ENCODE assay signal across 9 cellular contexts in genomic region chr19:51447510-51447909, GRCh38. TPM values are rescaled to one million over a fixed set of nuclear protein-coding genes. Genes with fewer than 3 reads are reported as not detected.
DNase-seq lines count a peak whose midpoint lies in the region; ATAC-seq, FAIRE-seq and TF ChIP-seq lines count a peak whose summit lies in the region.
"Not testable (repeated sequence)": the region's sequence is repeated elsewhere in the genome, so short reads cannot be mapped to it uniquely, and the experiment has no call there.
"Had no signal": no experiment of that assay in that cellular context is flagged by ENCODE, and none has a peak within 500 bp of the region (broad histone marks: within the 10 kb centered on the region; RNA-seq: fewer than 3 reads in every experiment).

No MANE protein-coding gene starts in this region.

- not testable (repeated sequence) for ATAC-seq in A549; T-helper 17 cell; activated naive CD8-positive, alpha-beta T cell treated with anti-CD3 and anti-CD28 coated beads, Interleukin-2, amount 50 U/mL, for 24 hours

- not testable (repeated sequence) for TF ChIP-seq RAD21 in A549 (conservative IDR thresholded peaks at IDR 0.05 in 1 of 2, IDR thresholded peaks at IDR 0.05 in 1 of 2)

- H3K9me3 ChIP-seq in A549: peaks cover 13% of the 10 kb centered on the region; the same call in 2 of the 3 replicates
- H3K9me3 ChIP-seq in T-helper 17 cell (ENCODE audit: control insufficient read depth, low read length, poor library complexity, severe bottlenecking): not testable (repeated sequence)

- POLR2A ChIA-PET in A549 (lab: Yijun Ruan, JAX); activated CD4-positive, alpha-beta memory T cell treated with anti-CD3 and anti-CD28 coated beads for 36 hours (lab: Charles Lee): not testable (repeated sequence)

- H3K4me1 ChIP-seq in A549: not testable (repeated sequence)

- TF ChIP-seq CTCF in A549 (IDR thresholded peaks at IDR 0.05); osteocyte (IDR thresholded peaks at IDR 0.05): not testable (repeated sequence)

- peaks cover 13% of the 10 kb centered on the region for H3K4me1 Mint-ChIP-seq in T-helper 17 cell
- H3K4me1 Mint-ChIP-seq in activated CD4-positive, alpha-beta memory T cell treated with anti-CD3 and anti-CD28 coated beads for 36 hours (ENCODE audit: low read depth): peaks cover 58% of the 10 kb centered on the region
- peaks cover 58% of the 10 kb centered on the region for H3K4me1 Mint-ChIP-seq in activated T-helper 1 cell treated with anti-CD3 and anti-CD28 coated beads, Interleukin-12 subunit alpha, Interleukin-12 subunit beta, Interleukin-2, Interleukin-4 antibody, amounts not matched to agents 30 ng/mL and 10 ng/mL and 1 ng/mL, durations not matched to agents 14 hours and 24 hours and 36 hours (ENCODE audit: low read depth)
- H3K4me1 Mint-ChIP-seq in activated naive CD8-positive, alpha-beta T cell treated with anti-CD3 and anti-CD28 coated beads, Interleukin-2, amount 50 U/mL, for 24 hours: peaks cover 63% of the 10 kb centered on the region
- not testable (repeated sequence) for H3K4me1 Mint-ChIP-seq in osteocyte (ENCODE audit: unreplicated experiment)

- not testable (repeated sequence) for H3K4me3 ChIP-seq in A549

- DNase-seq in A549 (ENCODE audit: low read depth in 1 of 2, low spot score in 1 of 2); T-helper 17 cell; activated CD4-positive, alpha-beta memory T cell treated with anti-CD3 and anti-CD28 coated beads for 36 hours; activated T-helper 1 cell treated with anti-CD3 and anti-CD28 coated beads, Interleukin-12 subunit alpha, Interleukin-12 subunit beta, Interleukin-2, Interleukin-4 antibody, amounts not matched to agents 30 ng/mL and 10 ng/mL and 1 ng/mL, durations not matched to agents 14 hours and 24 hours and 36 hours (ENCODE audit: low spot score); activated naive CD8-positive, alpha-beta T cell treated with anti-CD3 and anti-CD28 coated beads, Interleukin-2, amount 50 U/mL, for 24 hours: not testable (repeated sequence)
- peak; percentile 10 for DNase-seq in osteocyte (ENCODE audit: extremely low spot score, unreplicated experiment)

- H3K4me2 ChIP-seq in A549: not testable (repeated sequence)

- CTCF ChIA-PET in A549 (lab: Yijun Ruan, JAX): interaction anchor here (0.6 to 2.1 kb wide), 5 partner anchors 9 to 28 kb away, joined by 3 to 6 read pairs (median 4); no protein-coding TSS in a partner anchor
- CTCF ChIA-PET in activated CD4-positive, alpha-beta memory T cell treated with anti-CD3 and anti-CD28 coated beads for 36 hours (lab: Charles Lee): interaction anchor here (1.4 to 3.3 kb wide), 2 partner anchors 26 to 69 kb away, joined by 4 to 15 read pairs; no protein-coding TSS in a partner anchor

- H3K27me3 Mint-ChIP-seq in T-helper 17 cell; activated CD4-positive, alpha-beta memory T cell treated with anti-CD3 and anti-CD28 coated beads for 36 hours; activated naive CD8-positive, alpha-beta T cell treated with anti-CD3 and anti-CD28 coated beads, Interleukin-2, amount 50 U/mL, for 24 hours; osteocyte (ENCODE audit: unreplicated experiment): not testable (repeated sequence)
- H3K27me3 Mint-ChIP-seq in activated T-helper 1 cell treated with anti-CD3 and anti-CD28 coated beads, Interleukin-12 subunit alpha, Interleukin-12 subunit beta, Interleukin-2, Interleukin-4 antibody, amounts not matched to agents 30 ng/mL and 10 ng/mL and 1 ng/mL, durations not matched to agents 14 hours and 24 hours and 36 hours (ENCODE audit: insufficient read depth): peaks cover 11% of the 10 kb centered on the region

- peaks cover 52% of the 10 kb centered on the region for H3K9me3 Mint-ChIP-seq in activated CD4-positive, alpha-beta memory T cell treated with anti-CD3 and anti-CD28 coated beads for 36 hours
- peaks cover 45% of the 10 kb centered on the region for H3K9me3 Mint-ChIP-seq in activated T-helper 1 cell treated with anti-CD3 and anti-CD28 coated beads, Interleukin-12 subunit alpha, Interleukin-12 subunit beta, Interleukin-2, Interleukin-4 antibody, amounts not matched to agents 30 ng/mL and 10 ng/mL and 1 ng/mL, durations not matched to agents 14 hours and 24 hours and 36 hours
- peaks cover 33% of the 10 kb centered on the region for H3K9me3 Mint-ChIP-seq in activated naive CD8-positive, alpha-beta T cell treated with anti-CD3 and anti-CD28 coated beads, Interleukin-2, amount 50 U/mL, for 24 hours
- H3K9me3 Mint-ChIP-seq in osteocyte (ENCODE audit: unreplicated experiment): peaks cover 29% of the 10 kb centered on the region

- H3K36me3 Mint-ChIP-seq in T-helper 17 cell (ENCODE audit: low read depth); osteocyte (ENCODE audit: unreplicated experiment): not testable (repeated sequence)
- H3K36me3 Mint-ChIP-seq in activated CD4-positive, alpha-beta memory T cell treated with anti-CD3 and anti-CD28 coated beads for 36 hours: peaks cover 28% of the 10 kb centered on the region
- peaks cover 16% of the 10 kb centered on the region for H3K36me3 Mint-ChIP-seq in activated T-helper 1 cell treated with anti-CD3 and anti-CD28 coated beads, Interleukin-12 subunit alpha, Interleukin-12 subunit beta, Interleukin-2, Interleukin-4 antibody, amounts not matched to agents 30 ng/mL and 10 ng/mL and 1 ng/mL, durations not matched to agents 14 hours and 24 hours and 36 hours (ENCODE audit: low read depth)
- peaks cover 33% of the 10 kb centered on the region for H3K36me3 Mint-ChIP-seq in activated naive CD8-positive, alpha-beta T cell treated with anti-CD3 and anti-CD28 coated beads, Interleukin-2, amount 50 U/mL, for 24 hours (ENCODE audit: low read depth)

- not testable (repeated sequence) for TF ChIP-seq POLR2A in A549 (IDR thresholded peaks at IDR 0.05; ENCODE audit: low read length)

- intact Hi-C loops in activated CD4-positive, alpha-beta memory T cell treated with anti-CD3 and anti-CD28 coated beads for 36 hours (cut with micrococcal nuclease): loop anchor here (5.0 kb wide), 1 partner anchor 335 kb away; no protein-coding TSS in a partner anchor
- intact Hi-C loops in activated T-helper 1 cell treated with anti-CD3 and anti-CD28 coated beads, Interleukin-12 subunit alpha, Interleukin-12 subunit beta, Interleukin-2, Interleukin-4 antibody, amounts not matched to agents 30 ng/mL and 10 ng/mL and 1 ng/mL, durations not matched to agents 14 hours and 24 hours and 36 hours (cut with micrococcal nuclease): not testable (repeated sequence)

- 14% methylated on average over 3 of the region's 3 CpGs for WGBS in A549 (ENCODE audit: missing lambda C conversion rate)

- FAIRE-seq in A549 (lab: Jason Lieb, UNC): not testable (repeated sequence)

- H3K27ac Mint-ChIP-seq in T-helper 17 cell: peak overlapping the region; percentile 89
- H3K27ac Mint-ChIP-seq in activated CD4-positive, alpha-beta memory T cell treated with anti-CD3 and anti-CD28 coated beads for 36 hours: peak overlapping the region; percentile 93
- peak overlapping the region; percentile 34 for H3K27ac Mint-ChIP-seq in activated T-helper 1 cell treated with anti-CD3 and anti-CD28 coated beads, Interleukin-12 subunit alpha, Interleukin-12 subunit beta, Interleukin-2, Interleukin-4 antibody, amounts not matched to agents 30 ng/mL and 10 ng/mL and 1 ng/mL, durations not matched to agents 14 hours and 24 hours and 36 hours
- H3K27ac Mint-ChIP-seq in activated naive CD8-positive, alpha-beta T cell treated with anti-CD3 and anti-CD28 coated beads, Interleukin-2, amount 50 U/mL, for 24 hours: peak overlapping the region; percentile 88
- not testable (repeated sequence) for H3K27ac Mint-ChIP-seq in osteocyte (ENCODE audit: unreplicated experiment)

- H3K4me3 Mint-ChIP-seq in T-helper 17 cell; activated CD4-positive, alpha-beta memory T cell treated with anti-CD3 and anti-CD28 coated beads for 36 hours; activated naive CD8-positive, alpha-beta T cell treated with anti-CD3 and anti-CD28 coated beads, Interleukin-2, amount 50 U/mL, for 24 hours; osteocyte (ENCODE audit: unreplicated experiment): not testable (repeated sequence)
- H3K4me3 Mint-ChIP-seq in activated T-helper 1 cell treated with anti-CD3 and anti-CD28 coated beads, Interleukin-12 subunit alpha, Interleukin-12 subunit beta, Interleukin-2, Interleukin-4 antibody, amounts not matched to agents 30 ng/mL and 10 ng/mL and 1 ng/mL, durations not matched to agents 14 hours and 24 hours and 36 hours: peak overlapping the region; percentile 72

- H3K27ac ChIP-seq in A549: not testable (repeated sequence)

- not testable (repeated sequence) for TF ChIP-seq EP300 in A549 (IDR thresholded peaks at IDR 0.05)

RNA-seq across cellular contexts. Expression of gene SIGLEC8, which starts 10.7 kb away (rescaled TPM):
- not detected in 2 replicates for polyA plus RNA-seq in A549 (2011; rRNA removed)
- polyA plus RNA-seq in A549 (2012; cell fraction: cytosol; rRNA removed): not detected in 2 replicates
- not detected in 2 replicates for polyA plus RNA-seq in A549 (2012; cell fraction: nucleus; rRNA removed)
- polyA plus RNA-seq in A549 (2017; fragmentation: RNase III; extraction: RNeasy Plus Mini Kit Qiagen cat#74134 plus additional on column Dnase treatment): not detected in 3 replicates
- not detected in 2 replicates for polyA minus RNA-seq in A549 (2011; rRNA and poly(A)+ RNA removed)
- total RNA-seq in T-helper 17 cell: not detected
- total RNA-seq in activated CD4-positive, alpha-beta memory T cell treated with anti-CD3 and anti-CD28 coated beads for 36 hours: not detected
- 0.10 and 0.13 TPM in 2 replicates for total RNA-seq in activated T-helper 1 cell treated with anti-CD3 and anti-CD28 coated beads, Interleukin-12 subunit alpha, Interleukin-12 subunit beta, Interleukin-2, Interleukin-4 antibody, amounts not matched to agents 30 ng/mL and 10 ng/mL and 1 ng/mL, durations not matched to agents 14 hours and 24 hours and 36 hours
- total RNA-seq in osteocyte: not detected in 2 replicates
- total RNA-seq: CD4-positive, CD25-positive, alpha-beta regulatory T cell; H9; HT-29 had no signal
- polyA plus RNA-seq: CD4-positive, CD25-positive, alpha-beta regulatory T cell had no signal

RNA-seq across cellular contexts. Expression of gene SIGLEC10, which starts 30.1 kb away (rescaled TPM):
- polyA plus RNA-seq in A549 (2011; rRNA removed) (not detected in 2 replicates), A549 (2017; fragmentation: RNase III; extraction: RNeasy Plus Mini Kit Qiagen cat#74134 plus additional on column Dnase treatment) (not detected in 3 replicates)
- polyA plus RNA-seq in A549 (2012; cell fraction: cytosol; rRNA removed): not detected in 2 replicates
- not detected in 2 replicates for polyA plus RNA-seq in A549 (2012; cell fraction: nucleus; rRNA removed)
- not detected in 2 replicates for polyA minus RNA-seq in A549 (2011; rRNA and poly(A)+ RNA removed)
- total RNA-seq in T-helper 17 cell (1 to 10 TPM in 1 of 2 donors, under 1 TPM in 1; 0.29 to 2.7 TPM), osteocyte (not detected in 2 replicates)
- total RNA-seq in activated CD4-positive, alpha-beta memory T cell treated with anti-CD3 and anti-CD28 coated beads for 36 hours: under 1 TPM; 0.19 to 0.26 TPM
- total RNA-seq in activated T-helper 1 cell treated with anti-CD3 and anti-CD28 coated beads, Interleukin-12 subunit alpha, Interleukin-12 subunit beta, Interleukin-2, Interleukin-4 antibody, amounts not matched to agents 30 ng/mL and 10 ng/mL and 1 ng/mL, durations not matched to agents 14 hours and 24 hours and 36 hours: 2.5 and 3.7 TPM in 2 replicates
- total RNA-seq: H9, HT-29 had no signal

RNA-seq across cellular contexts. Expression of gene CEACAM18, which starts 30.8 kb away (rescaled TPM):
- polyA plus RNA-seq in A549 (2011; rRNA removed) (not detected in 2 replicates), A549 (2017; fragmentation: RNase III; extraction: RNeasy Plus Mini Kit Qiagen cat#74134 plus additional on column Dnase treatment) (not detected in 3 replicates)
- not detected in 2 replicates for polyA plus RNA-seq in A549 (2012; cell fraction: cytosol; rRNA removed)
- not detected in 2 replicates for polyA plus RNA-seq in A549 (2012; cell fraction: nucleus; rRNA removed)
- polyA minus RNA-seq in A549 (2011; rRNA and poly(A)+ RNA removed): not detected in 2 replicates
- total RNA-seq in T-helper 17 cell (not detected), osteocyte (not detected in 2 replicates)
- not detected for total RNA-seq in activated CD4-positive, alpha-beta memory T cell treated with anti-CD3 and anti-CD28 coated beads for 36 hours
- total RNA-seq in activated T-helper 1 cell treated with anti-CD3 and anti-CD28 coated beads, Interleukin-12 subunit alpha, Interleukin-12 subunit beta, Interleukin-2, Interleukin-4 antibody, amounts not matched to agents 30 ng/mL and 10 ng/mL and 1 ng/mL, durations not matched to agents 14 hours and 24 hours and 36 hours: not detected in 2 replicates
- total RNA-seq: CD4-positive, CD25-positive, alpha-beta regulatory T cell; H9; HT-29 had no signal
- polyA plus RNA-seq: CD4-positive, CD25-positive, alpha-beta regulatory T cell had no signal

RNA-seq across cellular contexts. Expression of gene SIGLEC12, which starts 54.1 kb away (rescaled TPM):
- not detected in 2 replicates for polyA plus RNA-seq in A549 (2011; rRNA removed)
- not detected in 2 replicates for polyA plus RNA-seq in A549 (2012; cell fraction: cytosol; rRNA removed)
- polyA plus RNA-seq in A549 (2012; cell fraction: nucleus; rRNA removed): not detected in 2 replicates
- polyA plus RNA-seq in A549 (2017; fragmentation: RNase III; extraction: RNeasy Plus Mini Kit Qiagen cat#74134 plus additional on column Dnase treatment): not detected in 3 replicates
- not detected in 2 replicates for polyA minus RNA-seq in A549 (2011; rRNA and poly(A)+ RNA removed)
- total RNA-seq in T-helper 17 cell: not detected
- under 1 TPM; 0.22 to 0.24 TPM for total RNA-seq in activated CD4-positive, alpha-beta memory T cell treated with anti-CD3 and anti-CD28 coated beads for 36 hours
- 0.52 and 0.54 TPM in 2 replicates for total RNA-seq in activated T-helper 1 cell treated with anti-CD3 and anti-CD28 coated beads, Interleukin-12 subunit alpha, Interleukin-12 subunit beta, Interleukin-2, Interleukin-4 antibody, amounts not matched to agents 30 ng/mL and 10 ng/mL and 1 ng/mL, durations not matched to agents 14 hours and 24 hours and 36 hours
- not detected in 2 replicates for total RNA-seq in osteocyte
- total RNA-seq: CD4-positive, CD25-positive, alpha-beta regulatory T cell; H9; HT-29 had no signal

RNA-seq across cellular contexts. Expression of gene C19orf84, which starts 57.1 kb away (rescaled TPM):
- polyA plus RNA-seq in A549 (2011; rRNA removed) (not detected in 2 replicates), A549 (2017; fragmentation: RNase III; extraction: RNeasy Plus Mini Kit Qiagen cat#74134 plus additional on column Dnase treatment) (not detected in 3 replicates)
- polyA plus RNA-seq in A549 (2012; cell fraction: cytosol; rRNA removed): not detected in 2 replicates
- polyA plus RNA-seq in A549 (2012; cell fraction: nucleus; rRNA removed): not detected in 2 replicates
- polyA minus RNA-seq in A549 (2011; rRNA and poly(A)+ RNA removed): not detected in 2 replicates
- total RNA-seq in T-helper 17 cell (not detected), osteocyte (not detected in 2 replicates)
- total RNA-seq in activated CD4-positive, alpha-beta memory T cell treated with anti-CD3 and anti-CD28 coated beads for 36 hours: not detected
- total RNA-seq in activated T-helper 1 cell treated with anti-CD3 and anti-CD28 coated beads, Interleukin-12 subunit alpha, Interleukin-12 subunit beta, Interleukin-2, Interleukin-4 antibody, amounts not matched to agents 30 ng/mL and 10 ng/mL and 1 ng/mL, durations not matched to agents 14 hours and 24 hours and 36 hours: 0.15 and 0.18 TPM in 2 replicates
- total RNA-seq: CD4-positive, CD25-positive, alpha-beta regulatory T cell; HT-29 had no signal
- polyA plus RNA-seq: CD4-positive, CD25-positive, alpha-beta regulatory T cell had no signal
